ENCODE assay signal across 24 cellular contexts in the genomic region with DNA sequence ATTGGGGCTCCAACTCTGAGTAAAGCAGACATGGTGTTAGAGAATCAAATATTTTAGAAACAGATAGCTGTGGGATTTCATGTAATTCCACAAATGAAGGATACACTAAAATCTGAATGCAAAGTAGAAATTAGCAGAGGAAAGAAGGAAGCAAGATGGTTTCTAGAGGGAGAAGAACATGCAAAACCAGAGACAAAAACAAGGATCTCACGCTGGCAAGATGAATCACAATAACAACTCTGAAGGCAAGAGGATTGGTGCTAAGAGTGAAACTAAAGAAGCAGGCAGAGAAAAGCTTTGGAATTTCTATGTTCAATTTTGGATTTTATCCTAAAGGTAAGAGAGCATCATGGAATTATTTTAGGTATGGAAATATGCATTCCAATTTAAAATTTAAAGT.
"Had no signal": no experiment of that assay in that cellular context is flagged by ENCODE, and none has a peak within 500 bp of the region (broad histone marks: within the 10 kb centered on the region; RNA-seq: fewer than 3 reads in every experiment).

No MANE protein-coding gene starts in this region.

- H3K27ac ChIP-seq: adrenal gland, breast epithelium, Peyer's patch, RWPE1, SJCRH30 had no signal

- H3K4me3 ChIP-seq: adrenal gland, breast epithelium, Peyer's patch, SJCRH30 had no signal

- H3K9me3 ChIP-seq: adrenal gland, Peyer's patch, SJCRH30 had no signal

- H3K36me3 ChIP-seq: adrenal gland, breast epithelium, Peyer's patch, SJCRH30 had no signal

- H3K27me3 ChIP-seq: adrenal gland, breast epithelium, Peyer's patch, SJCRH30 had no signal

- DNase-seq: activated CD4-positive, alpha-beta T cell treated with anti-CD3 and anti-CD28 coated beads for 48 hours; activated CD4-positive, alpha-beta T cell treated with anti-CD3 and anti-CD28 coated beads, Interleukin-2, amount 50 U/mL, for 4 hours; activated CD4-positive, CD25-positive, alpha-beta regulatory T cell treated with anti-CD3 and anti-CD28 coated beads, Interleukin-2, amount 50 U/mL, for 72 hours; activated CD8-positive, alpha-beta memory T cell treated with anti-CD3 and anti-CD28 coated beads, Interleukin-2, amount 50 U/mL, for 48 hours; activated CD8-positive, alpha-beta T cell treated with anti-CD3 and anti-CD28 coated beads, Interleukin-2, amount 10 ng/mL, durations not matched to agents 7 days and 5 days; activated naive CD4-positive, alpha-beta T cell treated with anti-CD3 and anti-CD28 coated beads, Interleukin-2, amount 50 U/mL, for 16 hours; activated naive CD8-positive, alpha-beta T cell treated with anti-CD3 and anti-CD28 coated beads, Interleukin-2, amount 10 ng/mL, durations not matched to agents 7 days and 5 days; activated T-cell treated with anti-CD3 and anti-CD28 coated beads, Interleukin-2, amount 50 U/mL, for 1 hour; adrenal gland; anterior cingulate cortex; caudate nucleus; Kasumi-1; NCI-H146; NCI-H1930; NCI-H2171 treated with DMSO at 0.1 percent for 48 hours; NCI-H226; NCI-H526; NCI-H82; NK-92 treated with Interleukin-12 subunit alpha and Interleukin-12 subunit beta, amount 100 ng/mL, for 24 hours; Peyer's patch; Right ventricle myocardium superior; SJCRH30 had no signal

- H3K4me1 ChIP-seq: adrenal gland, breast epithelium, Peyer's patch, SJCRH30 had no signal
